1 cellular context compared by ENCODE assay signal in the genomic region with DNA sequence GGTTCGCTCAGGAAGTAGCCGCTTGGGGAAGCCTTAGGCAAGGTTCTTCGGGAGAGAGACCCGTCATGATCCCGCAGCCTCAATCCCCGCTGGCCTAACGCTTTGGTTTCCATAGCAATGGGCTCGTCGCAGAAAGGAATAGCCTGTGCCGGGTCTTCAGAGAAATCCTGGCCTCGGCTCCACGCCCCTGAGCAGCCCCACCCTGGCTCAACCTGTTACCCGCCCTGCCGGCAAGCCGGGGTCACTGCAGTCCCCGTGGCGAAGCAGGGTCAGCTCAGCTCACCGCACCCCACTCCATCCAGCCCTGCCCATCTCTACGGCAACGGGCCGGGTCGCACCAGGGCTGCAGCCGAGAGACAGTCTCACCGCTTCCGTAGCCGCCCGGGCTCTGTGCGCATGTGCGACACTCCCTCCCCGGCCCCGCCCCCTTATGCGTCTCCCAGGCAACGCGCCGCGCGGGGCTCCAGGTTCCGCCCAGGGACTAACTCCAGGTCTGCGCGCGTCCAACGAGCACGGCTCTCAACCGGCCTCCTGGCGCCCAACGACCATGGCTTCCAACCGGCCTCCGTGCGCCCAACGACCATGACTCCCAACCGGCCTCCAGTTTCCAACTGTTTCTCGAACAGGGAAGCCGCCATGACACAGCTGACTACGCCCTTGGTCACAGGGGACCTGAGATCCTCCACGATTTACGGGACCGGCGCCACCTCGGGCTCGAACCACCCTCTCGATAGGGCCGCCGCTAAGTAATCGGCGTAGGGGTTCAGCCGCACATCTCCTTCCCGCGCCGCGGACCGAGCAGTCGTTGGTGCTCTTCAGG.
TF ChIP-seq lines count a peak whose summit lies in the region.

DUSP18 (minus strand) TSS at position 390 of the 820 bp plus-strand sequence. CDS start 3,872 bp downstream, outside the sequence.

TF ChIP-seq in HepG2, 621 proteins besides CTCF, POLR2A, EP300 and RAD21 (continued from another document):
- TF ChIP-seq ZBTB14 (CRISPR knock-in tag; IDR thresholded peaks at IDR 0.05) (no peak), RFXAP (CRISPR knock-in tag; IDR thresholded peaks at IDR 0.05; ENCODE audit: borderline replicate concordance) (no peak), ZNF563 (CRISPR knock-in tag; IDR thresholded peaks at IDR 0.05) (no peak), ZNF10 (CRISPR knock-in tag; IDR thresholded peaks at IDR 0.05; ENCODE audit: borderline replicate concordance, low read depth) (no peak), ZBTB37 (CRISPR knock-in tag; IDR thresholded peaks at IDR 0.05) (no peak), ZNF576 (CRISPR knock-in tag; IDR thresholded peaks at IDR 0.05) (no peak), ZNF329 (CRISPR knock-in tag; IDR thresholded peaks at IDR 0.05; ENCODE audit: low read depth) (no peak), ZNF414 (CRISPR knock-in tag; IDR thresholded peaks at IDR 0.05) (no peak), BCL6 (CRISPR knock-in tag; IDR thresholded peaks at IDR 0.05) (no peak), ZFP41 (CRISPR knock-in tag; IDR thresholded peaks at IDR 0.05; ENCODE audit: borderline replicate concordance) (peak; percentile 57; the same call in 1 of the 2 replicates), YY1 (IDR thresholded peaks at IDR 0.05; ENCODE audit: insufficient read depth, insufficient replicate concordance, low read depth, low read length) (peak; percentile 68), NCOR1 (IDR thresholded peaks at IDR 0.05; ENCODE audit: borderline replicate concordance, low read length) (no peak), MEIS2 (CRISPR knock-in tag; IDR thresholded peaks at IDR 0.05) (no peak), GFI1 (CRISPR knock-in tag; IDR thresholded peaks at IDR 0.05; ENCODE audit: borderline replicate concordance) (no peak; the same call in 1 of the 2 replicates), TOE1 (CRISPR knock-in tag; IDR thresholded peaks at IDR 0.05) (no peak), HOXA5 (CRISPR knock-in tag; IDR thresholded peaks at IDR 0.05) (no peak), MED1 (CRISPR knock-in tag; IDR thresholded peaks at IDR 0.05) (peak; percentile 6; the same call in 1 of the 2 replicates), ZNF275 (CRISPR knock-in tag; IDR thresholded peaks at IDR 0.05; ENCODE audit: borderline replicate concordance) (0 out of 2 replicates have a peak, but pooled peaks have one; percentile 47), ZNF143 (CRISPR knock-in tag; IDR thresholded peaks at IDR 0.05) (no peak), ZBED4 (CRISPR knock-in tag; IDR thresholded peaks at IDR 0.05; ENCODE audit: borderline replicate concordance) (peak; percentile 59; the same call in 1 of the 2 replicates), SMC3 (IDR thresholded peaks at IDR 0.05; ENCODE audit: low read length) (no peak), SRY (CRISPR knock-in tag; IDR thresholded peaks at IDR 0.05) (no peak), ZNF792 (CRISPR knock-in tag; IDR thresholded peaks at IDR 0.05) (peak; percentile 38; the same call in 1 of the 2 replicates), ZNF772 (CRISPR knock-in tag; IDR thresholded peaks at IDR 0.05) (no peak), PRDM15 (CRISPR knock-in tag; IDR thresholded peaks at IDR 0.05) (no peak), ZNF274 (CRISPR knock-in tag; IDR thresholded peaks at IDR 0.05) (no peak), KLF13 (CRISPR knock-in tag; IDR thresholded peaks at IDR 0.05) (no peak)
- TF ChIP-seq, protein P1, sequence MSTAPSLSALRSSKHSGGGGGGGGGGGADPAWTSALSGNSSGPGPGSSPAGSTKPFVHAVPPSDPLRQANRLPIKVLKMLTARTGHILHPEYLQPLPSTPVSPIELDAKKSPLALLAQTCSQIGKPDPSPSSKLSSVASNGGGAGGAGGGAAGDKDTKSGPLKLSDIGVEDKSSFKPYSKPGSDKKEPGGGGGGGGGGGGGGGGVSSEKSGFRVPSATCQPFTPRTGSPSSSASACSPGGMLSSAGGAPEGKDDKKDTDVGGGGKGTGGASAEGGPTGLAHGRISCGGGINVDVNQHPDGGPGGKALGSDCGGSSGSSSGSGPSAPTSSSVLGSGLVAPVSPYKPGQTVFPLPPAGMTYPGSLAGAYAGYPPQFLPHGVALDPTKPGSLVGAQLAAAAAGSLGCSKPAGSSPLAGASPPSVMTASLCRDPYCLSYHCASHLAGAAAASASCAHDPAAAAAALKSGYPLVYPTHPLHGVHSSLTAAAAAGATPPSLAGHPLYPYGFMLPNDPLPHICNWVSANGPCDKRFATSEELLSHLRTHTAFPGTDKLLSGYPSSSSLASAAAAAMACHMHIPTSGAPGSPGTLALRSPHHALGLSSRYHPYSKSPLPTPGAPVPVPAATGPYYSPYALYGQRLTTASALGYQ (CRISPR knock-in tag; IDR thresholded peaks at IDR 0.05), result no peak
- TF ChIP-seq, protein P2, sequence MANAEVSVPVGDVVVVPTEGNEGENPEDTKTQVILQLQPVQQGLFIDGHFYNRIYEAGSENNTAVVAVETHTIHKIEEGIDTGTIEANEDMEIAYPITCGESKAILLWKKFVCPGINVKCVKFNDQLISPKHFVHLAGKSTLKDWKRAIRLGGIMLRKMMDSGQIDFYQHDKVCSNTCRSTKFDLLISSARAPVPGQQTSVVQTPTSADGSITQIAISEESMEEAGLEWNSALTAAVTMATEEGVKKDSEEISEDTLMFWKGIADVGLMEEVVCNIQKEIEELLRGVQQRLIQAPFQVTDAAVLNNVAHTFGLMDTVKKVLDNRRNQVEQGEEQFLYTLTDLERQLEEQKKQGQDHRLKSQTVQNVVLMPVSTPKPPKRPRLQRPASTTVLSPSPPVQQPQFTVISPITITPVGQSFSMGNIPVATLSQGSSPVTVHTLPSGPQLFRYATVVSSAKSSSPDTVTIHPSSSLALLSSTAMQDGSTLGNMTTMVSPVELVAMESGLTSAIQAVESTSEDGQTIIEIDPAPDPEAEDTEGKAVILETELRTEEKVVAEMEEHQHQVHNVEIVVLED (CRISPR knock-in tag; IDR thresholded peaks at IDR 0.05; ENCODE audit: borderline replicate concordance), result peak; percentile 35; the same call in 1 of the 2 replicates
- TF ChIP-seq, protein P3, sequence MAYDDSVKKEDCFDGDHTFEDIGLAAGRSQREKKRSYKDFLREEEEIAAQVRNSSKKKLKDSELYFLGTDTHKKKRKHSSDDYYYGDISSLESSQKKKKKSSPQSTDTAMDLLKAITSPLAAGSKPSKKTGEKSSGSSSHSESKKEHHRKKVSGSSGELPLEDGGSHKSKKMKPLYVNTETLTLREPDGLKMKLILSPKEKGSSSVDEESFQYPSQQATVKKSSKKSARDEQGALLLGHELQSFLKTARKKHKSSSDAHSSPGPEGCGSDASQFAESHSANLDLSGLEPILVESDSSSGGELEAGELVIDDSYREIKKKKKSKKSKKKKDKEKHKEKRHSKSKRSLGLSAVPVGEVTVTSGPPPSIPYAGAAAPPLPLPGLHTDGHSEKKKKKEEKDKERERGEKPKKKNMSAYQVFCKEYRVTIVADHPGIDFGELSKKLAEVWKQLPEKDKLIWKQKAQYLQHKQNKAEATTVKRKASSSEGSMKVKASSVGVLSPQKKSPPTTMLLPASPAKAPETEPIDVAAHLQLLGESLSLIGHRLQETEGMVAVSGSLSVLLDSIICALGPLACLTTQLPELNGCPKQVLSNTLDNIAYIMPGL (CRISPR knock-in tag; IDR thresholded peaks at IDR 0.05; ENCODE audit: borderline replicate concordance in 1 of 2, low read depth in 1 of 2), result no peak; a peak in 2 of 4 replicates
